17 cellular contexts compared by ENCODE assay signal in genomic region chr10:5843814-5844705, GRCh38. TPM values are rescaled to one million over a fixed set of nuclear protein-coding genes. Genes with fewer than 3 reads are reported as not detected.
A peak's percentile ranks its signal among the peaks of the same experiment; 100 is the strongest.
DNase-seq lines count a peak whose midpoint lies in the region; ATAC-seq and TF ChIP-seq lines count a peak whose summit lies in the region.
"Had no signal": no experiment of that assay in that cellular context is flagged by ENCODE, and none has a peak within 500 bp of the region (broad histone marks: within the 10 kb centered on the region; RNA-seq: fewer than 3 reads in every experiment).

No MANE protein-coding gene starts in this region.

- H3K9ac ChIP-seq in BLaER1 (no peak overlapping the region), OCI-LY1 (ENCODE audit: low read length) (peak overlapping the region; percentile 55)
- H3K9ac ChIP-seq: neural progenitor cell had no signal

- H3K79me2 ChIP-seq in DOHH2 (ENCODE audit: control insufficient read depth, low read length) (0 out of 2 replicates have a peak, but pooled peaks cover 4% of the 10 kb centered on the region), OCI-LY1 (ENCODE audit: insufficient read depth, low read length) (no peaks in the 10 kb centered on the region)

- no peak for TF ChIP-seq CTCF in DOHH2 (IDR thresholded peaks at IDR 0.05; ENCODE audit: low read depth, low read length, poor library complexity, severe bottlenecking)
- TF ChIP-seq CTCF in OCI-LY1 (IDR thresholded peaks at IDR 0.05; ENCODE audit: low read length): no peak
- TF ChIP-seq CTCF in foreskin keratinocyte (conservative IDR thresholded peaks at IDR 0.05): no peak

- H3K27ac ChIP-seq in BLaER1 (no peak overlapping the region), DOHH2 (ENCODE audit: low read depth, low read length) (peak overlapping the region; percentile 95), OCI-LY1 (ENCODE audit: low read depth, low read length, poor library complexity, severe bottlenecking) (peak overlapping the region; percentile 97), foreskin keratinocyte (no peak overlapping the region)
- H3K27ac ChIP-seq: neural progenitor cell, tibial artery had no signal

- H3K4me1 ChIP-seq in BLaER1: peaks cover 60% of the 10 kb centered on the region
- peaks cover 75% of the 10 kb centered on the region for H3K4me1 ChIP-seq in DOHH2 (ENCODE audit: control insufficient read depth, low read length)
- H3K4me1 ChIP-seq in OCI-LY1 (ENCODE audit: insufficient read depth, low read length, severe bottlenecking): peaks cover 74% of the 10 kb centered on the region
- no peaks in the 10 kb centered on the region for H3K4me1 ChIP-seq in foreskin keratinocyte

- H4K20me1 ChIP-seq in BLaER1 (no peaks in the 10 kb centered on the region), DOHH2 (ENCODE audit: control insufficient read depth, insufficient read depth, low read depth, low read length) (no peaks in the 10 kb centered on the region), OCI-LY1 (ENCODE audit: insufficient read depth, low read length) (no peaks in the 10 kb centered on the region)

- H3K27me3 ChIP-seq in BLaER1 (no peaks in the 10 kb centered on the region), DOHH2 (ENCODE audit: control insufficient read depth, low read length) (no peaks in the 10 kb centered on the region), OCI-LY1 (ENCODE audit: insufficient read depth, low read length) (no peaks in the 10 kb centered on the region), foreskin keratinocyte (peaks cover 9% of the 10 kb centered on the region)
- H3K27me3 ChIP-seq: neural progenitor cell had no signal

- H3F3A ChIP-seq in DOHH2 (ENCODE audit: control insufficient read depth, insufficient read depth) (peaks cover 45% of the 10 kb centered on the region), OCI-LY1 (ENCODE audit: insufficient read depth, low read length) (peaks cover 19% of the 10 kb centered on the region; the same call in 1 of the 2 replicates)

- no peak overlapping the region for H3K27ac Mint-ChIP-seq in T-cell

- peak; percentile 29 for ATAC-seq in foreskin keratinocyte
- no peak for ATAC-seq in HG02571 (IDR thresholded peaks at IDR 0.05; ENCODE audit: unreplicated experiment)
- no peak for ATAC-seq in T-cell (replicated peaks in 1 of 4)

- no peak overlapping the region for H2AFZ ChIP-seq in OCI-LY1 (ENCODE audit: low read length)
- H2AFZ ChIP-seq: neural progenitor cell had no signal

- POLR2A ChIA-PET in T-cell (lab: Charles Lee): interaction anchor here (0.6 to 0.7 kb wide), 3 partner anchors 30 to 817 kb away, joined by 4 to 8 read pairs (median 5); no protein-coding TSS in a partner anchor

- no peaks in the 10 kb centered on the region for H3K36me3 ChIP-seq in BLaER1
- H3K36me3 ChIP-seq in DOHH2 (ENCODE audit: control insufficient read depth, low read length): no peaks in the 10 kb centered on the region
- no peaks in the 10 kb centered on the region for H3K36me3 ChIP-seq in OCI-LY1 (ENCODE audit: insufficient read depth, low read length)
- H3K36me3 ChIP-seq: neural progenitor cell, tibial artery had no signal

- H3K9me3 Mint-ChIP-seq in T-cell: no peaks in the 10 kb centered on the region
- H3K9me3 Mint-ChIP-seq: H9, neural progenitor cell had no signal

- H3K4me3 Mint-ChIP-seq in T-cell: no peak overlapping the region
- H3K4me3 Mint-ChIP-seq: H9, neural progenitor cell had no signal

- H3K9me3 ChIP-seq in BLaER1: no peaks in the 10 kb centered on the region
- H3K9me3 ChIP-seq in DOHH2 (ENCODE audit: control insufficient read depth, insufficient read depth, low read length): no peaks in the 10 kb centered on the region
- no peaks in the 10 kb centered on the region for H3K9me3 ChIP-seq in OCI-LY1 (ENCODE audit: low read length)
- H3K9me3 ChIP-seq: tibial artery had no signal

- DNase-seq in foreskin keratinocyte (no peak), COR-L47 (lab: John Stamatoyannopoulos, UW) (no peak), AG08396 (ENCODE audit: low spot score) (no peak), T-cell (no peak)
- DNase-seq: activated CD8-positive, alpha-beta memory T cell treated with anti-CD3 and anti-CD28 coated beads, Interleukin-2, amount 50 U/mL, for 4 hours; amygdala; H9; mesendoderm; NCI-H2107; stimulated activated CD4-positive, alpha-beta T cell treated with anti-CD3 and anti-CD28 coated beads, Interleukin-2, amount 100 ng/mL, for 48 hours; stimulated activated CD8-positive, alpha-beta memory T cell treated with anti-CD3 and anti-CD28 coated beads, Interleukin-4, amount 100 ng/mL, for 48 hours; tibial artery had no signal

- H3K4me3 ChIP-seq in BLaER1 (no peak overlapping the region), DOHH2 (ENCODE audit: low read length) (peak overlapping the region; percentile 72), OCI-LY1 (ENCODE audit: low read depth, low read length, poor library complexity, severe bottlenecking) (peak overlapping the region; percentile 54)
- H3K4me3 ChIP-seq: neural progenitor cell, tibial artery had no signal

- H3K4me1 Mint-ChIP-seq in T-cell: peaks cover 5 to 18% (median 9%) of the 10 kb centered on the region in 3 donors

- H3K27me3 Mint-ChIP-seq in T-cell: peaks cover 0 to 5% of the 10 kb centered on the region in 2 donors

- H3K9me2 ChIP-seq in DOHH2 (replicated peaks; ENCODE audit: control insufficient read depth, low read length): no peaks in the 10 kb centered on the region
- H3K9me2 ChIP-seq in OCI-LY1 (ENCODE audit: low read depth, low read length): no peaks in the 10 kb centered on the region

- H3K4me2 ChIP-seq in BLaER1: peak overlapping the region; percentile 22; the same call in 1 of the 2 replicates
- peak overlapping the region; percentile 93 for H3K4me2 ChIP-seq in DOHH2 (ENCODE audit: low read length)
- peak overlapping the region; percentile 74 for H3K4me2 ChIP-seq in OCI-LY1 (ENCODE audit: low read length)
- H3K4me2 ChIP-seq: neural progenitor cell had no signal

- no peaks in the 10 kb centered on the region for H3K36me3 Mint-ChIP-seq in T-cell
- H3K36me3 Mint-ChIP-seq: neural progenitor cell had no signal

- CTCF ChIA-PET in T-cell (lab: Charles Lee): interaction anchor here in 1 of 2 donors (0.6 kb wide), 1 partner anchor 393 kb away, joined by 3 read pairs; no protein-coding TSS in a partner anchor

RNA-seq across cellular contexts. Expression of gene GDI2, which starts 30.8 kb away (rescaled TPM):
- total RNA-seq in foreskin keratinocyte (263 and 264 TPM in 2 replicates), T-cell (100 to 1,000 TPM in 4 of 5 donors, 10 to 100 TPM in 1; 96.2 to 130 (median 118) TPM)
- polyA plus RNA-seq in foreskin keratinocyte: 135 and 150 TPM in 2 replicates

RNA-seq across cellular contexts. Expression of gene ANKRD16, which starts 45.6 kb away (rescaled TPM):
- total RNA-seq in foreskin keratinocyte (5.2 and 5.7 TPM in 2 replicates), T-cell (10 to 100 TPM in 1 of 5 donors, 1 to 10 TPM in 4; 4.7 to 11.5 (median 9.1) TPM)
- polyA plus RNA-seq in foreskin keratinocyte: 5.6 and 6.4 TPM in 2 replicates

RNA-seq across cellular contexts. Expression of gene FBH1, which starts 46.0 kb away (rescaled TPM):
- 62.0 and 64.7 TPM in 2 replicates for total RNA-seq in foreskin keratinocyte
- polyA plus RNA-seq in foreskin keratinocyte: 55.0 and 57.4 TPM in 2 replicates
- total RNA-seq in T-cell: 10 to 100 TPM; 72.8 to 95.5 (median 86.2) TPM

Comparison
In these comparisons a context has a peak if more than half of its experiments do, and no peak if none do; other contexts are left out.
1. H3K27ac ChIP-seq: peak in DOHH2 (single experiment) and OCI-LY1 (single experiment); none in BLaER1 (single experiment) and foreskin keratinocyte (single experiment).
2. H3K4me2 ChIP-seq: peak in every context shown above with its lines; median percentile 93 in DOHH2; 74 in OCI-LY1; 22 in BLaER1.